In genomic region chr14:101704140-101704539, GRCh38 we compare ENCODE assay signal across 26 cellular contexts. TPM values are rescaled to one million over a fixed set of nuclear protein-coding genes. Genes with fewer than 3 reads are reported as not detected.
A peak's percentile ranks its signal among the peaks of the same experiment; 100 is the strongest.
DNase-seq lines count a peak whose midpoint lies in the region; ATAC-seq and TF ChIP-seq lines count a peak whose summit lies in the region.
"Had no signal": no experiment of that assay in that cellular context is flagged by ENCODE, and none has a peak within 500 bp of the region (broad histone marks: within the 10 kb centered on the region; RNA-seq: fewer than 3 reads in every experiment).

No MANE protein-coding gene starts in this region.

- H3K4me3 ChIP-seq in CD4-positive, alpha-beta memory T cell (ENCODE audit: low read length in 2 of 2) = no peak overlapping the region
- H3K4me3 ChIP-seq in RWPE2 (ENCODE audit: severe bottlenecking) = no peak overlapping the region
- H3K4me3 ChIP-seq: mucosa of descending colon, skin epidermis, tibial nerve had no signal

- H3K27me3 Mint-ChIP-seq in CD4-positive, alpha-beta memory T cell = no peaks in the 10 kb centered on the region
- peaks cover 5% of the 10 kb centered on the region for H3K27me3 Mint-ChIP-seq in memory B cell

- H3K27ac ChIP-seq in CD4-positive, alpha-beta memory T cell (ENCODE audit: low read depth, low read length) = no peak overlapping the region
- H3K27ac ChIP-seq in RWPE2 (ENCODE audit: poor library complexity, severe bottlenecking) = no peak overlapping the region
- H3K27ac ChIP-seq: RWPE1, skin epidermis, tibial nerve had no signal

- TF ChIP-seq CTCF in RWPE2 (IDR thresholded peaks at IDR 0.05; ENCODE audit: poor library complexity, severe bottlenecking) = no peak
- TF ChIP-seq CTCF in GM20000 (IDR thresholded peaks at IDR 0.05; ENCODE audit: extremely low read depth, missing control alignments) = no peak

- H3K27me3 ChIP-seq in CD4-positive, alpha-beta memory T cell (ENCODE audit: insufficient read depth, low read length) = no peaks in the 10 kb centered on the region
- peaks cover 4% of the 10 kb centered on the region for H3K27me3 ChIP-seq in RWPE2 (ENCODE audit: insufficient read depth, poor library complexity, severe bottlenecking)
- H3K27me3 ChIP-seq: tibial nerve had no signal

- intact Hi-C loops in CD4-positive, alpha-beta memory T cell (cut with micrococcal nuclease) = no loop called here
- intact Hi-C loops in posterior cingulate gyrus (cut with DNase I) = no loop called here

- H3K27ac Mint-ChIP-seq in CD4-positive, alpha-beta memory T cell = peak overlapping the region in 5 of 7 donors; percentile 15 to 88 (median 69)
- no peak overlapping the region for H3K27ac Mint-ChIP-seq in memory B cell
- H3K27ac Mint-ChIP-seq: activated CD8-positive, alpha-beta memory T cell treated with anti-CD3 and anti-CD28 coated beads, Interleukin-2, amount 10 ng/mL, durations not matched to agents 7 days and 5 days; activated naive CD4-positive, alpha-beta T cell treated with anti-CD3 and anti-CD28 coated beads for 36 hours; nephron progenitor cell had no signal

- no peaks in the 10 kb centered on the region for H3K36me3 ChIP-seq in CD4-positive, alpha-beta memory T cell (ENCODE audit: insufficient read depth, low read length)
- H3K36me3 ChIP-seq in RWPE2 (ENCODE audit: low read depth) = no peaks in the 10 kb centered on the region
- H3K36me3 ChIP-seq: BE2C, tibial nerve had no signal

- no peaks in the 10 kb centered on the region for H3K9me3 ChIP-seq in CD4-positive, alpha-beta memory T cell (ENCODE audit: control insufficient read depth in 1 of 2, low read length in 2 of 2)
- H3K9me3 ChIP-seq in RWPE2 (ENCODE audit: severe bottlenecking) = no peaks in the 10 kb centered on the region
- H3K9me3 ChIP-seq: BE2C, Caco-2, mucosa of descending colon, tibial nerve had no signal

- POLR2A ChIA-PET in CD4-positive, alpha-beta memory T cell (lab: Charles Lee; ENCODE audit: partially characterized antibody) = no interaction called here

- DNase-seq in activated CD4-positive, CD25-positive, alpha-beta regulatory T cell treated with anti-CD3 and anti-CD28 coated beads, Interleukin-2, amount 50 U/mL, for 72 hours = no peak
- DNase-seq in CD4-positive, alpha-beta memory T cell = peak in 4 of 5 donors; percentile 35 to 72 (median 53)
- DNase-seq in RWPE2 (ENCODE audit: low spot score) (peak; percentile 40), memory B cell (ENCODE audit: low spot score in 2 of 2) (no peak), cortex of kidney (lab: John Stamatoyannopoulos, UW) (no peak), posterior cingulate gyrus (no peak), GM20000 (ENCODE audit: low spot score) (no peak)
- DNase-seq: activated CD4-positive, alpha-beta T cell treated with anti-CD3 and anti-CD28 coated beads for 4 hours; activated CD8-positive, alpha-beta memory T cell treated with anti-CD3 and anti-CD28 coated beads, Interleukin-2, amount 10 ng/mL, durations not matched to agents 7 days and 5 days; activated naive CD4-positive, alpha-beta T cell treated with anti-CD3 and anti-CD28 coated beads for 36 hours; amniotic stem cell; BE2C; Caco-2; effector CD8-positive, alpha-beta T cell; erythroblast; mucosa of descending colon; NCI-H1048; NCI-H1694 treated with DMSO at 0.1 percent for 48 hours; NCI-H774; nephron progenitor cell; stimulated activated CD8-positive, alpha-beta memory T cell treated with anti-CD3 and anti-CD28 coated beads, Interleukin-4, amount 100 ng/mL, for 48 hours had no signal

- H3K9me3 Mint-ChIP-seq in CD4-positive, alpha-beta memory T cell = peaks cover 0 to 1% (median 0%) of the 10 kb centered on the region in 8 donors
- no peaks in the 10 kb centered on the region for H3K9me3 Mint-ChIP-seq in memory B cell
- H3K9me3 Mint-ChIP-seq: activated naive CD4-positive, alpha-beta T cell treated with anti-CD3 and anti-CD28 coated beads for 36 hours had no signal

- peak overlapping the region in 2 of 8 donors; percentile 37 to 47 for H3K4me3 Mint-ChIP-seq in CD4-positive, alpha-beta memory T cell
- H3K4me3 Mint-ChIP-seq in memory B cell = no peak overlapping the region
- H3K4me3 Mint-ChIP-seq: activated CD8-positive, alpha-beta memory T cell treated with anti-CD3 and anti-CD28 coated beads, Interleukin-2, amount 10 ng/mL, durations not matched to agents 7 days and 5 days; activated naive CD4-positive, alpha-beta T cell treated with anti-CD3 and anti-CD28 coated beads for 36 hours; nephron progenitor cell had no signal

- H3K36me3 Mint-ChIP-seq in CD4-positive, alpha-beta memory T cell = no peaks in the 10 kb centered on the region
- no peaks in the 10 kb centered on the region for H3K36me3 Mint-ChIP-seq in memory B cell
- H3K36me3 Mint-ChIP-seq: activated CD8-positive, alpha-beta memory T cell treated with anti-CD3 and anti-CD28 coated beads, Interleukin-2, amount 10 ng/mL, durations not matched to agents 7 days and 5 days had no signal

- peaks cover 38% of the 10 kb centered on the region for H3K4me1 ChIP-seq in CD4-positive, alpha-beta memory T cell (ENCODE audit: insufficient read depth, low read length)
- peaks cover 4% of the 10 kb centered on the region for H3K4me1 ChIP-seq in RWPE2 (ENCODE audit: insufficient read depth, poor library complexity, severe bottlenecking)
- H3K4me1 ChIP-seq: BE2C had no signal

- peak; percentile 13 to 27 for ATAC-seq in activated CD4-positive, CD25-positive, alpha-beta regulatory T cell treated with anti-CD3 and anti-CD28 coated beads, Interleukin-2, amount 50 U/mL, for 24 hours
- ATAC-seq in RWPE2 (ENCODE audit: low read depth) (no peak), memory B cell (ENCODE audit: low read depth) (peak; percentile 50)
- ATAC-seq: activated CD8-positive, alpha-beta memory T cell treated with anti-CD3 and anti-CD28 coated beads, Interleukin-2, amount 10 ng/mL, durations not matched to agents 7 days and 5 days; HCT116; mucosa of descending colon had no signal

- CTCF ChIA-PET in CD4-positive, alpha-beta memory T cell (lab: Charles Lee; ENCODE audit: partially characterized antibody) = interaction anchor here (1.2 to 1.3 kb wide), 2 partner anchors 67 to 1638 kb away, joined by 3 read pairs; no protein-coding TSS in a partner anchor

- H3K4me1 Mint-ChIP-seq in CD4-positive, alpha-beta memory T cell = peaks cover 23 to 44% (median 34%) of the 10 kb centered on the region in 4 donors
- peaks cover 16% of the 10 kb centered on the region for H3K4me1 Mint-ChIP-seq in memory B cell

RNA-seq across cellular contexts. Expression of gene PPP2R5C, which starts 57.4 kb away (rescaled TPM):
- total RNA-seq in CD4-positive, alpha-beta memory T cell = 100 to 1,000 TPM; 584 to 620 TPM
- polyA plus RNA-seq in CD4-positive, alpha-beta memory T cell = 100 to 1,000 TPM; 273 to 278 TPM

Comparison
In these comparisons a context has a peak if more than half of its experiments do, and no peak if none do; other contexts are left out.
1. DNase-seq: peak in CD4-positive, alpha-beta memory T cell (4 of 5) and RWPE2 (single experiment); none in activated CD4-positive, CD25-positive, alpha-beta regulatory T cell treated with anti-CD3 and anti-CD28 coated beads, Interleukin-2, amount 50 U/mL, for 72 hours (single experiment), memory B cell (0 of 2), cortex of kidney (single experiment), posterior cingulate gyrus (0 of 10) and GM20000 (single experiment).